Comparison of ENCODE assay signal across 8 cellular contexts in the genomic region with DNA sequence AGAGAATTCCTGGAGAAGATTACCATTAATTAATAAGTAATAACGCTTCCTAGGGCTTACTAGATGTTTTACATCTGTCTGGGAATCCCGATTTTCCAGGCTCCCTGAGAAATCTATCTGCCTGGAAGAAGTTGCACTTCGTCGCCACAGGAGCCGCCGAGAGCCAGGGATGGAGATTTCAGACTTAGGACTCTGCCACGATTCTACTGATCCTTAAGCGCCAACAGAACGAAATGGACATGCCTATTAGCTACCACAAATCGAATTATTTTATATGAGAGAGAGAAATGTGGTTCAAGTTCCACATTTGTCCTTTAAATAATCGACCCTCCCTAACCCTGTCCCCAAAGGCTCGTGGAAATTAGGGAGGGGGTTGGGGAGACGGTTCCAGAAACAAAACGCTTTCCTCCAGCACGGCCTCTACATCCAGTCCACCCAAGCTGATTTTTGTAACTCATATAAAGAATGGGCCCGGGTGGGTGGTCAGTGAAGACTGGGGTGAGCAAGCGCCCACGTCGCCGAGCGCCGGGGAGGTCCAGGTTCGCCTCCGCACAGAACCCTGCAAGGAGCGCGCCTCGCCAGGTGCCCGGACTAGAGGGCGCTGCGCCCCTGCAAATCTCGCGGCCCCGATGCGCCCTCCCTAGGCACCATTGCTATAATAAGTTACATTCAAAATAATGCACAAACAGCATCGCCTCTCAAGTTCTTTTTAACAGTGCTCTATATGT. TPM values are rescaled to one million over a fixed set of nuclear protein-coding genes. Genes with fewer than 3 reads are reported as not detected.
DNase-seq lines count a peak whose midpoint lies in the region; ATAC-seq and TF ChIP-seq lines count a peak whose summit lies in the region.

No MANE protein-coding gene starts in this region.

- 0 out of 2 replicates have a peak, but pooled peaks cover 5% of the 10 kb centered on the region for H3F3A ChIP-seq in MM.1S (ENCODE audit: insufficient read depth, low read length)

- H3K4me3 ChIP-seq in MM.1S (ENCODE audit: low read length) (peak overlapping the region; percentile 64), heart right ventricle (peak overlapping the region; percentile 56 to 87 (median 78)), trophoblast cell (ENCODE audit: low read depth, low read length) (peak overlapping the region; percentile 82)

- WGBS in heart right ventricle, 2 donors = 0 to 1% methylated on average over 35 of the region's 35 CpGs
- no CpG with 5 or more reads among the region's 35 CpGs for WGBS in trophoblast cell (ENCODE audit: extremely low coverage, insufficient coverage, insufficient read length)

- H3K4me1 ChIP-seq in MM.1S (ENCODE audit: low read length) (no peaks in the 10 kb centered on the region), heart right ventricle (peaks cover 0 to 32% (median 7%) of the 10 kb centered on the region in 9 donors), trophoblast cell (ENCODE audit: control insufficient read depth in 1 of 2, insufficient read depth in 2 of 2, low read length in 2 of 2) (peaks cover 3 to 4% of the 10 kb centered on the region in 2 experiments)

- H3K9ac ChIP-seq in MM.1S (ENCODE audit: low read length) (peak overlapping the region; percentile 92), trophoblast cell (ENCODE audit: low read length) (peak overlapping the region; percentile 84)

- H2BK5ac ChIP-seq in trophoblast cell (ENCODE audit: low read depth, low read length, poor library complexity) = peak overlapping the region; percentile 96

- peak overlapping the region; percentile 48 for H4K91ac ChIP-seq in trophoblast cell (ENCODE audit: low read depth, low read length)

- H3K14ac ChIP-seq in trophoblast cell (ENCODE audit: low read length) = no peak overlapping the region

- no peak overlapping the region for H2BK12ac ChIP-seq in trophoblast cell (ENCODE audit: low read length)

- no peak overlapping the region for H3K4me3 Mint-ChIP-seq in activated naive CD8-positive, alpha-beta T cell treated with anti-CD3 and anti-CD28 coated beads, Interleukin-2, amount 10 ng/mL, durations not matched to agents 7 days and 5 days

- peak; percentile 82 for DNase-seq in ELF-1 (ENCODE audit: low read depth, low spot score)
- peak; percentile 77 for DNase-seq in MM.1S
- peak; percentile 29 for DNase-seq in activated naive CD8-positive, alpha-beta T cell treated with anti-CD3 and anti-CD28 coated beads, Interleukin-2, amount 10 ng/mL, durations not matched to agents 7 days and 5 days
- peak; percentile 73 to 78 for DNase-seq in heart right ventricle
- peak; percentile 74 to 82 for DNase-seq in trophoblast cell
- no peak for DNase-seq in germinal center (ENCODE audit: low spot score)

- no peaks in the 10 kb centered on the region for H4K20me1 ChIP-seq in MM.1S (ENCODE audit: insufficient read depth, low read length)

- no peak overlapping the region for H4K12ac ChIP-seq in trophoblast cell (ENCODE audit: low read depth, low read length)

- TF ChIP-seq CTCF in MM.1S (IDR thresholded peaks at IDR 0.05; ENCODE audit: low read length) (peak; percentile 82), heart right ventricle (IDR thresholded peaks at IDR 0.05) (peak; percentile 29 to 79 (median 60))

- ATAC-seq in activated naive CD8-positive, alpha-beta T cell treated with anti-CD3 and anti-CD28 coated beads, Interleukin-2, amount 10 ng/mL, durations not matched to agents 7 days and 5 days (ENCODE audit: low read depth) = no peak
- ATAC-seq in heart right ventricle = peak; percentile 63 to 92 (median 86)
- ATAC-seq in GM21515 (IDR thresholded peaks at IDR 0.05; ENCODE audit: unreplicated experiment) = no peak
- ATAC-seq in HG03565 (IDR thresholded peaks at IDR 0.05; ENCODE audit: unreplicated experiment) = no peak

- peaks cover 11% of the 10 kb centered on the region for H3K4me1 Mint-ChIP-seq in activated naive CD8-positive, alpha-beta T cell treated with anti-CD3 and anti-CD28 coated beads, Interleukin-2, amount 10 ng/mL, durations not matched to agents 7 days and 5 days

- H3K36me3 ChIP-seq in MM.1S (replicated peaks; ENCODE audit: insufficient read depth, low read length) = no peaks in the 10 kb centered on the region
- H3K36me3 ChIP-seq in heart right ventricle = no peaks in the 10 kb centered on the region
- H3K36me3 ChIP-seq in trophoblast cell (ENCODE audit: control insufficient read depth in 1 of 2, insufficient read depth in 2 of 2, low read length in 2 of 2) = no peaks in the 10 kb centered on the region

- peaks cover 1% of the 10 kb centered on the region for H3K36me3 Mint-ChIP-seq in activated naive CD8-positive, alpha-beta T cell treated with anti-CD3 and anti-CD28 coated beads, Interleukin-2, amount 10 ng/mL, durations not matched to agents 7 days and 5 days

- peaks cover 2% of the 10 kb centered on the region for H3K9me3 Mint-ChIP-seq in activated naive CD8-positive, alpha-beta T cell treated with anti-CD3 and anti-CD28 coated beads, Interleukin-2, amount 10 ng/mL, durations not matched to agents 7 days and 5 days

- peaks cover 53% of the 10 kb centered on the region for H3K79me2 ChIP-seq in MM.1S (ENCODE audit: low read length)
- H3K79me2 ChIP-seq in trophoblast cell (ENCODE audit: control insufficient read depth, insufficient read depth, low read length, poor library complexity) = peaks cover 25% of the 10 kb centered on the region

- POLR2A ChIA-PET in activated naive CD8-positive, alpha-beta T cell treated with anti-CD3 and anti-CD28 coated beads, Interleukin-2, amount 10 ng/mL, durations not matched to agents 7 days and 5 days (lab: Charles Lee) = no interaction called here

- H3K27me3 ChIP-seq in MM.1S (replicated peaks; ENCODE audit: insufficient read depth, low read length) (no peaks in the 10 kb centered on the region), heart right ventricle (peaks cover 0 to 77% (median 21%) of the 10 kb centered on the region in 7 donors), trophoblast cell (ENCODE audit: insufficient read depth, low read length) (no peaks in the 10 kb centered on the region)

- no peaks in the 10 kb centered on the region for H3K9me3 ChIP-seq in MM.1S (replicated peaks; ENCODE audit: insufficient read depth, low read length)
- peaks cover 0 to 4% (median 0%) of the 10 kb centered on the region in 11 donors for H3K9me3 ChIP-seq in heart right ventricle
- no peaks in the 10 kb centered on the region for H3K9me3 ChIP-seq in trophoblast cell (ENCODE audit: insufficient read depth, low read depth, low read length)

- intact Hi-C loops in heart right ventricle (cut with DNase I) = loop anchor here in 6 of 10 donors (2.0 to 10.0 kb wide), 7 partner anchors 57 to 452 kb away; no protein-coding TSS in a partner anchor

- peak overlapping the region; percentile 89 for H4K8ac ChIP-seq in trophoblast cell (ENCODE audit: low read depth, low read length)

- H3K9me2 ChIP-seq in MM.1S (replicated peaks; ENCODE audit: insufficient read depth, low read length) = no peaks in the 10 kb centered on the region

- no peak overlapping the region for H2BK120ac ChIP-seq in trophoblast cell (ENCODE audit: insufficient read depth, low read length, poor library complexity)

- peaks cover 54% of the 10 kb centered on the region for H3K27me3 Mint-ChIP-seq in activated naive CD8-positive, alpha-beta T cell treated with anti-CD3 and anti-CD28 coated beads, Interleukin-2, amount 10 ng/mL, durations not matched to agents 7 days and 5 days

- peak overlapping the region; percentile 81 for H3K27ac ChIP-seq in MM.1S (ENCODE audit: low read length)
- peak overlapping the region; percentile 13 to 97 (median 90) for H3K27ac ChIP-seq in heart right ventricle
- H3K27ac ChIP-seq in trophoblast cell (ENCODE audit: low read depth, low read length) = peak overlapping the region; percentile 97

- H2AK5ac ChIP-seq in trophoblast cell (ENCODE audit: low read length) = no peak overlapping the region

- H3K4me2 ChIP-seq in MM.1S (ENCODE audit: low read depth, low read length) (peak overlapping the region; percentile 58), trophoblast cell (ENCODE audit: low read length) (peak overlapping the region; percentile 99)

- H2AFZ ChIP-seq in MM.1S (ENCODE audit: low read length) = peak overlapping the region; percentile 33; the same call in 1 of the 2 replicates
- peak overlapping the region; percentile 84 for H2AFZ ChIP-seq in trophoblast cell (ENCODE audit: insufficient read depth, low read length, poor library complexity)

- peak overlapping the region; percentile 46 for H3K27ac Mint-ChIP-seq in activated naive CD8-positive, alpha-beta T cell treated with anti-CD3 and anti-CD28 coated beads, Interleukin-2, amount 10 ng/mL, durations not matched to agents 7 days and 5 days

- H3K79me1 ChIP-seq in trophoblast cell (ENCODE audit: low read length) = peaks cover 28% of the 10 kb centered on the region

- H3K23ac ChIP-seq in trophoblast cell (ENCODE audit: low read length) = no peak overlapping the region

- H3K18ac ChIP-seq in trophoblast cell (ENCODE audit: low read length) = no peak overlapping the region

- H3K4ac ChIP-seq in trophoblast cell (ENCODE audit: low read depth, low read length) = peak overlapping the region; percentile 76

RNA-seq across cellular contexts. Expression of gene FAT1, which starts 1.9 kb away (rescaled TPM):
- total RNA-seq in activated naive CD8-positive, alpha-beta T cell treated with anti-CD3 and anti-CD28 coated beads, Interleukin-2, amount 10 ng/mL, durations not matched to agents 7 days and 5 days = not detected
- 100 to 1,000 TPM in 3 of 10 donors, 10 to 100 TPM in 7; 48.5 to 131 (median 82.8) TPM for total RNA-seq in heart right ventricle
- 10 to 100 TPM; 20.4 to 43.2 TPM for polyA plus RNA-seq in heart right ventricle
- polyA plus RNA-seq in trophoblast cell (2013) = 37.6 and 37.9 TPM in 2 replicates

Comparison
In these comparisons a context has a peak if more than half of its experiments do, and no peak if none do; other contexts are left out.
1. ATAC-seq: peak in heart right ventricle (8 of 8); none in activated naive CD8-positive, alpha-beta T cell treated with anti-CD3 and anti-CD28 coated beads, Interleukin-2, amount 10 ng/mL, durations not matched to agents 7 days and 5 days (single experiment), GM21515 (single experiment) and HG03565 (single experiment).
2. RNA of gene FAT1, which starts 1.9 kb away (total RNA-seq): 48.5 to 131 TPM in heart right ventricle; not detected in activated naive CD8-positive, alpha-beta T cell treated with anti-CD3 and anti-CD28 coated beads, Interleukin-2, amount 10 ng/mL, durations not matched to agents 7 days and 5 days; every median in the first group is over 10 times any median in the second.
3. Peak in every context shown above with its lines, with median percentiles within 50 percentile points of each other: H3K27ac ChIP-seq and H3K4me3 ChIP-seq.